ENCODE assay signal across 1 cellular context in the genomic region with DNA sequence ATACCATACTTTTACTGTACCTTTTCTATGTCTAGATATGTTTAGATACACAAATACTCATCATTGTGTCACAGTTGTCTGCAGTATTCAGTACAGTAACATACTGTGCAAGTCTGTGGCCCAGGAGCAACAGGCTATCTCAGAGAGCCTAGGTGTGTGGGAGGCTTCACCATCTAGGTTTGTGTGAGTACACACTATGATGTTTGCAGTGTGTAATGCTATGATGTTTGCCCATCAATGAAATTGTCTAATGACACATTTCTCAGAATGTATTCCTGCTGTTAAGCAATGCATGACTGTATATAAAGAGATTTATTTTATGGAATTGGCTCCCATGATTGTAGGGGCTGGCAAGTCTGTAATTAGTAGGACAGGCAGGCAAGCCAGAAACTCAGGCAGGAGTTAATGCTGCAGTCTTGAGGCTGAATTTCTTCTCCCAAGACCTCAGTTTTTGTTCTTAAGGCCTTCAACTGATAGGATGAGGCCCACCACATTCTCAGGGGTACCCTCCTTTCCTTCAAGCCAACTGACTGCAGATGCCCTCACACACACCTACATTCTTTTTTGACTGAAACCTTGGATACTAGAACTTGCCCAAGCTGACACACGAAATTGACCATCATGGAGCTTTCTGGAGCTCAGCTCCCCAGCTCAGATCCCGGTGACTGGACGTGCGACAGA.
TF ChIP-seq lines count a peak whose summit lies in the region.

No MANE protein-coding gene starts in this region.

TF ChIP-seq in K562, 482 proteins besides CTCF, POLR2A, EP300 and RAD21:
- TF ChIP-seq ZNF431 (CRISPR knock-in tag; IDR thresholded peaks at IDR 0.05) (no peak), SNRNP70 (optimal IDR thresholded peaks at IDR 0.05; ENCODE audit: low read depth, low read length) (no peak), RBM25 (IDR thresholded peaks at IDR 0.05; ENCODE audit: low read depth, low read length, severe bottlenecking) (peak; percentile 32), TAL1 (IDR thresholded peaks at IDR 0.05) (no peak), POLR2H (tag; IDR thresholded peaks at IDR 0.05; ENCODE audit: low read depth) (no peak), ZNF134 (CRISPR knock-in tag; conservative IDR thresholded peaks at IDR 0.05) (peak; percentile 98), NKRF (IDR thresholded peaks at IDR 0.05; ENCODE audit: borderline replicate concordance) (no peak), SMARCA5 (IDR thresholded peaks at IDR 0.05) (no peak), SNIP1 (IDR thresholded peaks at IDR 0.05; ENCODE audit: low read depth) (no peak)
TF ChIP-seq in K562: peak in this region for 2.
